ENCODE assay signal across 8 cellular contexts in the genomic region with DNA sequence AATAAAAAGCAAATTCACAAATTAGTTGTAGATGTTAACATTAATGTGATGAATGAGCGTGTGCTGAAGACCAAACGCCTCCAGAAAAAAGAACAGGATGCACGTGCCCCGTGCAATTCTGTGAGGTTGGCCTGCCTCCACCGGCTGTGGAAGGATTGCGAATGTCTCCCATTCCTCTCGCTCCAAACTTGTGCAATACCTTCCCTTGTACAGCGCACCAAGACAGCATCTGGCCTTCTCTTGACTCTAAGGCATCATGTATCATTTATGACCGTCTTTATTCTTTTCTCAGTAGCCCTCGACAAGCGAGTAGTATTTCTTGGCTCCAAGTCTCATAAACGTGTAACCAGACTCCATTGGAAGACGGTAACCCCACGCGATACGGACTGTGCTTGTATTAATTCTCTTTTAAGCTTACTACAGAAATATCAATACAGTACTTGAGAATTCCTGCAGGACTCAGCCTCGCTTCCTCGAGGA. TPM values are rescaled to one million over a fixed set of nuclear protein-coding genes. Genes with fewer than 3 reads are reported as not detected.
A peak's percentile ranks its signal among the peaks of the same experiment; 100 is the strongest.
DNase-seq lines count a peak whose midpoint lies in the region; ATAC-seq and TF ChIP-seq lines count a peak whose summit lies in the region.

No MANE protein-coding gene starts in this region.

- peak overlapping the region; percentile 53; the same call in 1 of the 2 replicates for H3K27ac ChIP-seq in HUES64 (ENCODE audit: low read depth, low read length)
- H3K27ac ChIP-seq in trophoblast cell (ENCODE audit: low read depth, low read length) = peak overlapping the region; percentile 65

- H3K4me1 ChIP-seq in HUES64 (ENCODE audit: insufficient read depth, low read length) = peaks cover 12% of the 10 kb centered on the region
- peaks cover 11 to 16% of the 10 kb centered on the region in 2 experiments for H3K4me1 ChIP-seq in trophoblast cell (ENCODE audit: control insufficient read depth in 1 of 2, insufficient read depth in 2 of 2, low read length in 2 of 2)

- H3K36me3 ChIP-seq in HUES64 (ENCODE audit: insufficient read depth, low read length) (peaks cover 10% of the 10 kb centered on the region), trophoblast cell (ENCODE audit: control insufficient read depth in 1 of 2, insufficient read depth in 2 of 2, low read length in 2 of 2) (peaks cover 11 to 19% of the 10 kb centered on the region in 2 experiments)

- H3K27me3 ChIP-seq in HUES64 (ENCODE audit: insufficient read depth, low read length) = no peaks in the 10 kb centered on the region
- H3K27me3 ChIP-seq in trophoblast cell (ENCODE audit: insufficient read depth, low read length) = no peaks in the 10 kb centered on the region

- no peak overlapping the region for H3K4ac ChIP-seq in trophoblast cell (ENCODE audit: low read depth, low read length)

- peaks cover 7% of the 10 kb centered on the region for H3K36me3 Mint-ChIP-seq in activated T-cell treated with anti-CD3 and anti-CD28 coated beads, Interleukin-2, amount 50 U/mL, for 4 hours (ENCODE audit: insufficient read depth)
- H3K36me3 Mint-ChIP-seq in glutamatergic neuron (ENCODE audit: unreplicated experiment) = no peaks in the 10 kb centered on the region

- H3K79me2 ChIP-seq in trophoblast cell (ENCODE audit: control insufficient read depth, insufficient read depth, low read length, poor library complexity) = peaks cover 5% of the 10 kb centered on the region

- ATAC-seq in activated T-cell treated with anti-CD3 and anti-CD28 coated beads, Interleukin-2, amount 50 U/mL, for 4 hours = no peak

- peak overlapping the region; percentile 64 for H4K8ac ChIP-seq in trophoblast cell (ENCODE audit: low read depth, low read length)

- H2AFZ ChIP-seq in trophoblast cell (ENCODE audit: insufficient read depth, low read length, poor library complexity) = peak overlapping the region; percentile 56

- H3K79me1 ChIP-seq in trophoblast cell (ENCODE audit: low read length) = peaks cover 9% of the 10 kb centered on the region

- no peak overlapping the region for H3K14ac ChIP-seq in trophoblast cell (ENCODE audit: low read length)

- H3K4me3 ChIP-seq in HUES64 (ENCODE audit: low read length) (peak overlapping the region; percentile 66), trophoblast cell (ENCODE audit: low read depth, low read length) (no peak overlapping the region)

- no peaks in the 10 kb centered on the region for H3K9me3 ChIP-seq in HUES64 (ENCODE audit: insufficient read depth, low read depth, low read length)
- H3K9me3 ChIP-seq in trophoblast cell (ENCODE audit: insufficient read depth, low read depth, low read length) = peaks cover 3% of the 10 kb centered on the region

- peak overlapping the region; percentile 4 for H4K12ac ChIP-seq in trophoblast cell (ENCODE audit: low read depth, low read length)

- no peaks in the 10 kb centered on the region for H3K9me3 Mint-ChIP-seq in activated T-cell treated with anti-CD3 and anti-CD28 coated beads, Interleukin-2, amount 50 U/mL, for 4 hours
- peaks cover 10% of the 10 kb centered on the region for H3K9me3 Mint-ChIP-seq in glutamatergic neuron (ENCODE audit: unreplicated experiment)

- no peak overlapping the region for H3K18ac ChIP-seq in trophoblast cell (ENCODE audit: low read length)

- H2BK120ac ChIP-seq in trophoblast cell (ENCODE audit: insufficient read depth, low read length, poor library complexity) = no peak overlapping the region

- no peak overlapping the region for H2AK5ac ChIP-seq in trophoblast cell (ENCODE audit: low read length)

- H4K91ac ChIP-seq in trophoblast cell (ENCODE audit: low read depth, low read length) = no peak overlapping the region

- peak overlapping the region; percentile 94 for H3K27ac Mint-ChIP-seq in glutamatergic neuron (ENCODE audit: unreplicated experiment)

- H3K9ac ChIP-seq in HUES64 (ENCODE audit: low read depth, low read length) (peak overlapping the region; percentile 76), trophoblast cell (ENCODE audit: low read length) (no peak overlapping the region)

- H3K27me3 Mint-ChIP-seq in activated T-cell treated with anti-CD3 and anti-CD28 coated beads, Interleukin-2, amount 50 U/mL, for 4 hours (ENCODE audit: low read depth) = no peaks in the 10 kb centered on the region
- H3K27me3 Mint-ChIP-seq in glutamatergic neuron (ENCODE audit: unreplicated experiment) = peaks cover 6% of the 10 kb centered on the region

- WGBS in HUES64 = 53% methylated on average over 18 of the region's 18 CpGs
- WGBS in trophoblast cell (ENCODE audit: extremely low coverage, insufficient coverage, insufficient read length) = no CpG with 5 or more reads among the region's 18 CpGs

- H2BK5ac ChIP-seq in trophoblast cell (ENCODE audit: low read depth, low read length, poor library complexity) = no peak overlapping the region

- no peak overlapping the region for H2BK12ac ChIP-seq in trophoblast cell (ENCODE audit: low read length)

- H3K23ac ChIP-seq in trophoblast cell (ENCODE audit: low read length) = no peak overlapping the region

- DNase-seq in D341Med (ENCODE audit: low spot score) (peak; percentile 47), glutamatergic neuron (no peak), trophoblast cell (peak; percentile 54 to 85), NK-92 (lab: John Stamatoyannopoulos, UW; ENCODE audit: unreplicated experiment) (no peak), NCI-H2171 (lab: John Stamatoyannopoulos, UW) (no peak), SW480 (ENCODE audit: low spot score) (no peak)
- DNase-seq in activated T-cell treated with anti-CD3 and anti-CD28 coated beads, Interleukin-2, amount 50 U/mL, for 4 hours = no peak

- peak overlapping the region; percentile 58 for H3K4me2 ChIP-seq in trophoblast cell (ENCODE audit: low read length)

- H3K4me1 Mint-ChIP-seq in activated T-cell treated with anti-CD3 and anti-CD28 coated beads, Interleukin-2, amount 50 U/mL, for 4 hours (ENCODE audit: low read depth) = peaks cover 36% of the 10 kb centered on the region
- peaks cover 5% of the 10 kb centered on the region for H3K4me1 Mint-ChIP-seq in glutamatergic neuron (ENCODE audit: low read depth, unreplicated experiment)

- peak overlapping the region; percentile 96 for H3K4me3 Mint-ChIP-seq in activated T-cell treated with anti-CD3 and anti-CD28 coated beads, Interleukin-2, amount 50 U/mL, for 4 hours
- H3K4me3 Mint-ChIP-seq in glutamatergic neuron (ENCODE audit: unreplicated experiment) = peak overlapping the region; percentile 99

- TF ChIP-seq CTCF in glutamatergic neuron (IDR thresholded peaks at IDR 0.05; ENCODE audit: partially characterized antibody, unreplicated experiment) = no peak

RNA-seq across cellular contexts. Expression of a gene that starts 1.5 kb away (rescaled TPM):
- polyA plus RNA-seq in HUES64 (2013, experiment 1 of 2) = 12.2 TPM
- 9.6 TPM for polyA plus RNA-seq in HUES64 (2013, experiment 2 of 2)
- total RNA-seq in activated T-cell treated with anti-CD3 and anti-CD28 coated beads, Interleukin-2, amount 50 U/mL, for 4 hours = 10 to 100 TPM; 42.0 to 57.1 (median 54.9) TPM
- 28.7 TPM for total RNA-seq in glutamatergic neuron (ENCODE audit: unreplicated experiment)
- polyA plus RNA-seq in trophoblast cell (2013) = 29.2 and 29.7 TPM in 2 replicates

RNA-seq across cellular contexts. Expression of a gene that starts 14.7 kb away (rescaled TPM):
- 1.3 TPM for polyA plus RNA-seq in HUES64 (2013, experiment 1 of 2)
- 2.1 TPM for polyA plus RNA-seq in HUES64 (2013, experiment 2 of 2)
- total RNA-seq in activated T-cell treated with anti-CD3 and anti-CD28 coated beads, Interleukin-2, amount 50 U/mL, for 4 hours = 1 to 10 TPM; 1.8 to 4.5 (median 3.9) TPM
- 4.9 TPM for total RNA-seq in glutamatergic neuron (ENCODE audit: unreplicated experiment)
- polyA plus RNA-seq in trophoblast cell (2013) = 2.1 TPM in 2 replicates

RNA-seq across cellular contexts. Expression of a gene that starts 47.2 kb away (rescaled TPM):
- polyA plus RNA-seq in HUES64 (2013, experiment 1 of 2) = 2.3 TPM
- polyA plus RNA-seq in HUES64 (2013, experiment 2 of 2) = 2.2 TPM
- 10 to 100 TPM; 21.8 to 23.8 (median 22.9) TPM for total RNA-seq in activated T-cell treated with anti-CD3 and anti-CD28 coated beads, Interleukin-2, amount 50 U/mL, for 4 hours
- 3.4 TPM for total RNA-seq in glutamatergic neuron (ENCODE audit: unreplicated experiment)
- 0.06 TPM in 1 of 2 replicates, not detected in the other for polyA plus RNA-seq in trophoblast cell (2013)

RNA-seq across cellular contexts. Expression of a gene that starts 54.3 kb away (rescaled TPM):
- 9,126 TPM for polyA plus RNA-seq in HUES64 (2013, experiment 1 of 2)
- 12,827 TPM for polyA plus RNA-seq in HUES64 (2013, experiment 2 of 2)
- total RNA-seq in activated T-cell treated with anti-CD3 and anti-CD28 coated beads, Interleukin-2, amount 50 U/mL, for 4 hours = over 10,000 TPM; 12,907 to 15,791 (median 13,372) TPM
- 35,708 TPM for total RNA-seq in glutamatergic neuron (ENCODE audit: unreplicated experiment)
- 3.3 and 5.7 TPM in 2 replicates for polyA plus RNA-seq in trophoblast cell (2013)

RNA-seq across cellular contexts. Expression of a gene that starts 54.5 kb away (rescaled TPM):
- polyA plus RNA-seq in HUES64 (2013, experiment 1 of 2) = 9.9 TPM
- 12.9 TPM for polyA plus RNA-seq in HUES64 (2013, experiment 2 of 2)
- 10 to 100 TPM; 11.1 to 12.5 (median 12.0) TPM for total RNA-seq in activated T-cell treated with anti-CD3 and anti-CD28 coated beads, Interleukin-2, amount 50 U/mL, for 4 hours
- 32.5 TPM for total RNA-seq in glutamatergic neuron (ENCODE audit: unreplicated experiment)
- polyA plus RNA-seq in trophoblast cell (2013) = 10.1 and 10.2 TPM in 2 replicates

Comparison
In these comparisons a context has a peak if more than half of its experiments do, and no peak if none do; other contexts are left out.
1. DNase-seq: peak in D341Med (single experiment) and trophoblast cell (2 of 2); none in activated T-cell treated with anti-CD3 and anti-CD28 coated beads, Interleukin-2, amount 50 U/mL, for 4 hours (single experiment), glutamatergic neuron (single experiment), NK-92 (single experiment), NCI-H2171 (single experiment) and SW480 (single experiment).